1 cellular context compared by ENCODE assay signal in the genomic region with DNA sequence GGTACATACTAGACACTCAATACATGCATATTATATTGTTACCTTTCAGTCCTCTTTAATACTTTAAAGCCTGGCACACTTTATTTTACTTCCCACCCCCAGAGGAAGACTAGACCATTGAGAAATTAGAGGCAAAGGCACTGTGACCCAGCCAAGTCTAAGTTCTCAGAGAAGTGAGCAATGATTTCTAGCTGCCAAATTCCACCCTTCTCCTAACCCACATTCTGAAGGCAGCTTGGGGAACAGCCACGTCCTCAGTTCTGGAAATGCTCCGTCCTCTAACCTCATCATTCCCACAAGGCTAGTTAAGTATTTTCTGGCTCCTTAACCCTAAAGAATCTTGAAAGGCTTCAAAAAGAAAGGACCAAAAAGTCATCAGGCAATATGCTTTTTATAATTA.
TF ChIP-seq lines count a peak whose summit lies in the region.

No MANE protein-coding gene starts in this region.

TF ChIP-seq in SK-N-SH, 30 proteins besides CTCF, POLR2A, EP300 and RAD21 (continued from another document):
- TF ChIP-seq, protein P1, sequence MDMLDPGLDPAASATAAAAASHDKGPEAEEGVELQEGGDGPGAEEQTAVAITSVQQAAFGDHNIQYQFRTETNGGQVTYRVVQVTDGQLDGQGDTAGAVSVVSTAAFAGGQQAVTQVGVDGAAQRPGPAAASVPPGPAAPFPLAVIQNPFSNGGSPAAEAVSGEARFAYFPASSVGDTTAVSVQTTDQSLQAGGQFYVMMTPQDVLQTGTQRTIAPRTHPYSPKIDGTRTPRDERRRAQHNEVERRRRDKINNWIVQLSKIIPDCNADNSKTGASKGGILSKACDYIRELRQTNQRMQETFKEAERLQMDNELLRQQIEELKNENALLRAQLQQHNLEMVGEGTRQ (IDR thresholded peaks at IDR 0.05; ENCODE audit: borderline replicate concordance, low read depth, low read length), result no peak
- TF ChIP-seq, protein P2, sequence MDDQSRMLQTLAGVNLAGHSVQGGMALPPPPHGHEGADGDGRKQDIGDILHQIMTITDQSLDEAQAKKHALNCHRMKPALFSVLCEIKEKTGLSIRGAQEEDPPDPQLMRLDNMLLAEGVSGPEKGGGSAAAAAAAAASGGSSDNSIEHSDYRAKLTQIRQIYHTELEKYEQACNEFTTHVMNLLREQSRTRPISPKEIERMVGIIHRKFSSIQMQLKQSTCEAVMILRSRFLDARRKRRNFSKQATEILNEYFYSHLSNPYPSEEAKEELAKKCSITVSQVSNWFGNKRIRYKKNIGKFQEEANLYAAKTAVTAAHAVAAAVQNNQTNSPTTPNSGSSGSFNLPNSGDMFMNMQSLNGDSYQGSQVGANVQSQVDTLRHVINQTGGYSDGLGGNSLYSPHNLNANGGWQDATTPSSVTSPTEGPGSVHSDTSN (IDR thresholded peaks at IDR 0.05), result no peak
- TF ChIP-seq YY1 (IDR thresholded peaks at IDR 0.05; ENCODE audit: low read depth) (no peak), GATA2 (CRISPR knock-in tag; IDR thresholded peaks at IDR 0.05) (no peak)
